ENCODE assay signal across 8 cellular contexts in genomic region chr5:91556-92263, GRCh38. TPM values are rescaled to one million over a fixed set of nuclear protein-coding genes. Genes with fewer than 3 reads are reported as not detected.
DNase-seq lines count a peak whose midpoint lies in the region; ATAC-seq and TF ChIP-seq lines count a peak whose summit lies in the region.

PLEKHG4B (plus strand) TSS chr5:92168; CDS start chr5:92232, 64 bp downstream.

- H3K4me1 ChIP-seq in RWPE2 (ENCODE audit: insufficient read depth, poor library complexity, severe bottlenecking) (no peaks in the 10 kb centered on the region), iPS-15b (ENCODE audit: control insufficient read depth, insufficient read depth, low read length) (peaks cover 10% of the 10 kb centered on the region), thoracic aorta (ENCODE audit: control insufficient read depth in 1 of 2, low read depth in 2 of 2) (no peaks in the 10 kb centered on the region)

- H3K9me3 ChIP-seq in RWPE2 (ENCODE audit: severe bottlenecking) (no peaks in the 10 kb centered on the region), iPS-15b (ENCODE audit: control insufficient read depth, insufficient read depth, low read length) (no peaks in the 10 kb centered on the region), thoracic aorta (no peaks in the 10 kb centered on the region)

- ATAC-seq in RWPE2 (ENCODE audit: low read depth) (peak; percentile 57), thoracic aorta (ENCODE audit: insufficient number of reproducible peaks, low FRiP score, low read depth) (no peak), GM19324 (IDR thresholded peaks at IDR 0.05; ENCODE audit: low FRiP score, unreplicated experiment) (no peak)

- H3K27me3 ChIP-seq in RWPE2 (ENCODE audit: insufficient read depth, poor library complexity, severe bottlenecking) = peaks cover 73% of the 10 kb centered on the region
- H3K27me3 ChIP-seq in iPS-15b (ENCODE audit: control insufficient read depth, insufficient read depth, low read length) = no peaks in the 10 kb centered on the region
- no peaks in the 10 kb centered on the region for H3K27me3 ChIP-seq in thoracic aorta (replicated peaks; ENCODE audit: insufficient read depth)

- peak; percentile 28 for DNase-seq in stimulated activated CD4-positive, alpha-beta T cell treated with anti-CD3 and anti-CD28 coated beads, Interleukin-15, amount 100 ng/mL, for 24 hours
- DNase-seq in stimulated activated CD4-positive, alpha-beta T cell treated with anti-CD3 and anti-CD28 coated beads, Interleukin-12 subunit alpha, Interleukin-12 subunit beta, amount 100 ng/mL, for 4 hours = no peak
- DNase-seq in RWPE2 (ENCODE audit: low spot score) = peak; percentile 68
- DNase-seq in thoracic aorta (ENCODE audit: low spot score) = no peak
- DNase-seq in NOMO-1 treated with DMSO at 0.1 percent for 48 hours (lab: John Stamatoyannopoulos, UW; ENCODE audit: unreplicated experiment) = no peak
- no peak for DNase-seq in GOT3 (lab: John Stamatoyannopoulos, UW)

- TF ChIP-seq CTCF in RWPE2 (IDR thresholded peaks at IDR 0.05; ENCODE audit: poor library complexity, severe bottlenecking) (no peak), thoracic aorta (IDR thresholded peaks at IDR 0.05) (no peak)

- H3K4me3 ChIP-seq in RWPE2 (ENCODE audit: severe bottlenecking) (peak within 1 kb of the TSS; percentile 43), iPS-15b (ENCODE audit: low read depth, low read length) (peak within 1 kb of the TSS; percentile 66), thoracic aorta (peak within 1 kb of the TSS; percentile 61)

- H3K27ac ChIP-seq in RWPE2 (ENCODE audit: poor library complexity, severe bottlenecking) (no peak within 1 kb of the TSS), thoracic aorta (no peak within 1 kb of the TSS)

- peak within 1 kb of the TSS; percentile 76 for H3K9ac ChIP-seq in iPS-15b (ENCODE audit: low read depth, low read length)

- H3K36me3 ChIP-seq in RWPE2 (ENCODE audit: low read depth) (no peaks in the 10 kb centered on the region), iPS-15b (ENCODE audit: control insufficient read depth, insufficient read depth, low read length) (peaks cover 3% of the 10 kb centered on the region), thoracic aorta (no peaks in the 10 kb centered on the region)

RNA-seq across cellular contexts. Expression of gene PLEKHG4B, which starts in this region (rescaled TPM):
- total RNA-seq in thoracic aorta = under 1 TPM; under 0.01 to 0.28 TPM

Comparison
In these comparisons a context has a peak if more than half of its experiments do, and no peak if none do; other contexts are left out.
1. DNase-seq: peak in stimulated activated CD4-positive, alpha-beta T cell treated with anti-CD3 and anti-CD28 coated beads, Interleukin-15, amount 100 ng/mL, for 24 hours (single experiment) and RWPE2 (single experiment); none in stimulated activated CD4-positive, alpha-beta T cell treated with anti-CD3 and anti-CD28 coated beads, Interleukin-12 subunit alpha, Interleukin-12 subunit beta, amount 100 ng/mL, for 4 hours (single experiment), thoracic aorta (single experiment), NOMO-1 treated with DMSO at 0.1 percent for 48 hours (single experiment) and GOT3 (single experiment).
2. Peak in every context shown above with its lines, with median percentiles within 50 percentile points of each other: H3K4me3 ChIP-seq.